Comparison of ENCODE assay signal across 1 cellular context in genomic region chr1:168520832-168521231, GRCh38.
A peak's percentile ranks its signal among the peaks of the same experiment; 100 is the strongest.
TF ChIP-seq lines count a peak whose summit lies in the region.

No MANE protein-coding gene starts in this region.

TF ChIP-seq in GM12878, 131 proteins besides CTCF, POLR2A, EP300 and RAD21:
- TF ChIP-seq EGR1 (IDR thresholded peaks at IDR 0.05; ENCODE audit: borderline replicate concordance in 1 of 2, low read depth in 2 of 2, low read length in 2 of 2): no peak
- peak; percentile 86 to 91 for TF ChIP-seq BHLHE40 (IDR thresholded peaks at IDR 0.05; ENCODE audit: borderline replicate concordance in 1 of 2, low read depth in 2 of 2, low read length in 1 of 2)
- peak; percentile 83 for TF ChIP-seq RAD51 (IDR thresholded peaks at IDR 0.05)
